8 cellular contexts compared by ENCODE assay signal in genomic region chr2:186503827-186504606, GRCh38. TPM values are rescaled to one million over a fixed set of nuclear protein-coding genes. Genes with fewer than 3 reads are reported as not detected.
DNase-seq lines count a peak whose midpoint lies in the region; ATAC-seq and TF ChIP-seq lines count a peak whose summit lies in the region.

No MANE protein-coding gene starts in this region.

- CTCF ChIA-PET in activated CD4-positive, alpha-beta memory T cell treated with anti-CD3 and anti-CD28 coated beads, Interleukin-2, amount 10 ng/mL, durations not matched to agents 7 days and 5 days (lab: Charles Lee): interaction anchor here (0.8 to 5.9 kb wide), 10 partner anchors 8 to 139 kb away, joined by 3 to 94 read pairs (median 5); partner anchors contain the start of genes ITGAV and ZC3H15
- CTCF ChIA-PET in activated CD4-positive, alpha-beta memory T cell treated with anti-CD3 and anti-CD28 coated beads for 36 hours (lab: Charles Lee): interaction anchor here (0.7 to 4.5 kb wide), 15 partner anchors 9 to 277 kb away, joined by 3 to 95 read pairs (median 4); partner anchors contain the start of gene ITGAV

- peaks cover 8% of the 10 kb centered on the region for H3K4me1 Mint-ChIP-seq in activated CD4-positive, alpha-beta memory T cell treated with anti-CD3 and anti-CD28 coated beads, Interleukin-2, amount 10 ng/mL, durations not matched to agents 7 days and 5 days
- peaks cover 7% of the 10 kb centered on the region for H3K4me1 Mint-ChIP-seq in activated CD4-positive, alpha-beta memory T cell treated with anti-CD3 and anti-CD28 coated beads for 36 hours (ENCODE audit: low read depth)
- H3K4me1 Mint-ChIP-seq in memory B cell: peaks cover 5% of the 10 kb centered on the region

- ATAC-seq in HG02642 (IDR thresholded peaks at IDR 0.05; ENCODE audit: poor library complexity, unreplicated experiment): peak; percentile 58
- peak; percentile 27 for ATAC-seq in memory B cell (ENCODE audit: low read depth)
- no peak for ATAC-seq in HG02588 (IDR thresholded peaks at IDR 0.05; ENCODE audit: unreplicated experiment)

- intact Hi-C loops in activated CD4-positive, alpha-beta memory T cell treated with anti-CD3 and anti-CD28 coated beads for 36 hours (cut with micrococcal nuclease): loop anchor here (1.0 kb wide), 1 partner anchor 137 kb away; no protein-coding TSS in a partner anchor

- H3K27me3 Mint-ChIP-seq in activated CD4-positive, alpha-beta memory T cell treated with anti-CD3 and anti-CD28 coated beads, Interleukin-2, amount 10 ng/mL, durations not matched to agents 7 days and 5 days: no peaks in the 10 kb centered on the region
- no peaks in the 10 kb centered on the region for H3K27me3 Mint-ChIP-seq in activated CD4-positive, alpha-beta memory T cell treated with anti-CD3 and anti-CD28 coated beads for 36 hours
- no peaks in the 10 kb centered on the region for H3K27me3 Mint-ChIP-seq in memory B cell

- peak overlapping the region; percentile 34 for H3K4me3 Mint-ChIP-seq in activated CD4-positive, alpha-beta memory T cell treated with anti-CD3 and anti-CD28 coated beads, Interleukin-2, amount 10 ng/mL, durations not matched to agents 7 days and 5 days
- no peak overlapping the region for H3K4me3 Mint-ChIP-seq in activated CD4-positive, alpha-beta memory T cell treated with anti-CD3 and anti-CD28 coated beads for 36 hours
- no peak overlapping the region for H3K4me3 Mint-ChIP-seq in memory B cell

- peak; percentile 40 for TF ChIP-seq CTCF in cardiac fibroblast (IDR thresholded peaks at IDR 0.05; ENCODE audit: low read depth, low read length)

- POLR2A ChIA-PET in activated CD4-positive, alpha-beta memory T cell treated with anti-CD3 and anti-CD28 coated beads, Interleukin-2, amount 10 ng/mL, durations not matched to agents 7 days and 5 days (lab: Charles Lee): interaction anchor here (0.9 to 2.5 kb wide), 3 partner anchors 19 to 138 kb away, joined by 3 to 9 read pairs (median 5); partner anchors contain the start of gene ZC3H15
- POLR2A ChIA-PET in activated CD4-positive, alpha-beta memory T cell treated with anti-CD3 and anti-CD28 coated beads for 36 hours (lab: Charles Lee): interaction anchor here (1.0 kb wide), 1 partner anchor 10 kb away, joined by 4 read pairs; no protein-coding TSS in a partner anchor

- H3K27ac Mint-ChIP-seq in activated CD4-positive, alpha-beta memory T cell treated with anti-CD3 and anti-CD28 coated beads, Interleukin-2, amount 10 ng/mL, durations not matched to agents 7 days and 5 days: peak overlapping the region; percentile 63
- H3K27ac Mint-ChIP-seq in activated CD4-positive, alpha-beta memory T cell treated with anti-CD3 and anti-CD28 coated beads for 36 hours: no peak overlapping the region
- no peak overlapping the region for H3K27ac Mint-ChIP-seq in memory B cell

- no peak overlapping the region for H3K4me3 ChIP-seq in cardiac fibroblast (replicated peaks in 1 of 2; ENCODE audit: low read depth in 2 of 2, low read length in 2 of 2)

- peaks cover 60% of the 10 kb centered on the region for H3K36me3 Mint-ChIP-seq in activated CD4-positive, alpha-beta memory T cell treated with anti-CD3 and anti-CD28 coated beads, Interleukin-2, amount 10 ng/mL, durations not matched to agents 7 days and 5 days (ENCODE audit: low read depth)
- H3K36me3 Mint-ChIP-seq in activated CD4-positive, alpha-beta memory T cell treated with anti-CD3 and anti-CD28 coated beads for 36 hours: peaks cover 52% of the 10 kb centered on the region
- H3K36me3 Mint-ChIP-seq in memory B cell: peaks cover 30% of the 10 kb centered on the region

- DNase-seq in activated CD4-positive, alpha-beta memory T cell treated with anti-CD3 and anti-CD28 coated beads, Interleukin-2, amount 10 ng/mL, durations not matched to agents 7 days and 5 days: no peak
- DNase-seq in activated CD4-positive, alpha-beta memory T cell treated with anti-CD3 and anti-CD28 coated beads for 36 hours: no peak
- DNase-seq in NCI-H446 treated with DMSO at 0.1 percent for 48 hours (lab: John Stamatoyannopoulos, UW): peak; percentile 39
- DNase-seq in cardiac fibroblast (ENCODE audit: low read depth in 2 of 2): peak; percentile 61 to 66
- no peak for DNase-seq in memory B cell (ENCODE audit: low spot score in 2 of 2)
- DNase-seq in HK-2 (ENCODE audit: unreplicated experiment): no peak

- no peaks in the 10 kb centered on the region for H3K9me3 Mint-ChIP-seq in activated CD4-positive, alpha-beta memory T cell treated with anti-CD3 and anti-CD28 coated beads, Interleukin-2, amount 10 ng/mL, durations not matched to agents 7 days and 5 days
- H3K9me3 Mint-ChIP-seq in activated CD4-positive, alpha-beta memory T cell treated with anti-CD3 and anti-CD28 coated beads for 36 hours: no peaks in the 10 kb centered on the region
- no peaks in the 10 kb centered on the region for H3K9me3 Mint-ChIP-seq in memory B cell

RNA-seq across cellular contexts. Expression of gene ZC3H15, which starts 18.0 kb away (rescaled TPM):
- total RNA-seq in activated CD4-positive, alpha-beta memory T cell treated with anti-CD3 and anti-CD28 coated beads, Interleukin-2, amount 10 ng/mL, durations not matched to agents 7 days and 5 days: 10 to 100 TPM; 63.3 to 67.5 TPM
- 10 to 100 TPM; 82.5 to 87.1 TPM for total RNA-seq in activated CD4-positive, alpha-beta memory T cell treated with anti-CD3 and anti-CD28 coated beads for 36 hours

Comparison
In these comparisons a context has a peak if more than half of its experiments do, and no peak if none do; other contexts are left out.
1. DNase-seq: peak in NCI-H446 treated with DMSO at 0.1 percent for 48 hours (single experiment) and cardiac fibroblast (2 of 2); none in activated CD4-positive, alpha-beta memory T cell treated with anti-CD3 and anti-CD28 coated beads, Interleukin-2, amount 10 ng/mL, durations not matched to agents 7 days and 5 days (single experiment), activated CD4-positive, alpha-beta memory T cell treated with anti-CD3 and anti-CD28 coated beads for 36 hours (single experiment), memory B cell (0 of 2) and HK-2 (single experiment).